ENCODE assay signal across 8 cellular contexts in genomic region chr15:40103864-40104271, GRCh38. TPM values are rescaled to one million over a fixed set of nuclear protein-coding genes. Genes with fewer than 3 reads are reported as not detected.
A peak's percentile ranks its signal among the peaks of the same experiment; 100 is the strongest.
DNase-seq lines count a peak whose midpoint lies in the region; ATAC-seq and TF ChIP-seq lines count a peak whose summit lies in the region.

No MANE protein-coding gene starts in this region.

- TF ChIP-seq RAD21 in HCT116 (IDR thresholded peaks at IDR 0.05; ENCODE audit: low read depth): no peak

- H3K27me3 ChIP-seq in HCT116 (ENCODE audit: insufficient read depth, low read length): no peaks in the 10 kb centered on the region
- no peaks in the 10 kb centered on the region for H3K27me3 ChIP-seq in RWPE2 (ENCODE audit: insufficient read depth, poor library complexity, severe bottlenecking)

- intact Hi-C loops in HCT116 (cut with micrococcal nuclease): loop anchor here (10.0 kb wide), 1 partner anchor 61 kb away; the partner anchor contains the start of gene BUB1B
- intact Hi-C loops in left ventricle myocardium superior (cut with micrococcal nuclease): loop anchor here (10.0 kb wide), 1 partner anchor 59 kb away; no protein-coding TSS in a partner anchor

- H3K9me3 ChIP-seq in HCT116 (ENCODE audit: control insufficient read depth in 1 of 2, insufficient read depth in 1 of 2, low read depth in 1 of 2, low read length in 2 of 2) (no peaks in the 10 kb centered on the region), RWPE2 (ENCODE audit: severe bottlenecking) (no peaks in the 10 kb centered on the region)

- ATAC-seq in HCT116 (peak; percentile 2; the same call in 1 of the 2 replicates), RWPE2 (ENCODE audit: low read depth) (peak; percentile 4), left ventricle myocardium superior (peak; percentile 1)
- no peak for ATAC-seq in stimulated activated memory B cell treated with anti-CD40 and anti-IgM and Interleukin-4, amounts not matched to agents 10 μg/mL and 1 μg/mL and 100 μg/mL, for 72 hours

- no peaks in the 10 kb centered on the region for H3K9me3 Mint-ChIP-seq in stimulated activated memory B cell treated with anti-CD40 and anti-IgM and Interleukin-4, amounts not matched to agents 10 μg/mL and 1 μg/mL and 100 μg/mL, for 72 hours

- H3K36me3 ChIP-seq in HCT116 (ENCODE audit: control insufficient read depth in 1 of 2, insufficient read depth in 2 of 2, low read length in 2 of 2) (no peaks in the 10 kb centered on the region), RWPE2 (ENCODE audit: low read depth) (no peaks in the 10 kb centered on the region)

- H3K9ac ChIP-seq in HCT116 (ENCODE audit: low read length): peak overlapping the region; percentile 32; the same call in 1 of the 2 replicates

- no peaks in the 10 kb centered on the region for H3K27me3 Mint-ChIP-seq in stimulated activated memory B cell treated with anti-CD40 and anti-IgM and Interleukin-4, amounts not matched to agents 10 μg/mL and 1 μg/mL and 100 μg/mL, for 72 hours

- BruUV-seq in HCT116 (replicated peaks; lab: Mats Ljungman, UMichigan): no TSS peak

- DNase-seq in HCT116 (ENCODE audit: low read depth, low spot score) (no peak), RWPE2 (ENCODE audit: low spot score) (no peak), left ventricle myocardium superior (no peak), SK-N-DZ (ENCODE audit: low spot score) (no peak), NCI-H146 treated with DMSO at 0.1 percent for 48 hours (lab: John Stamatoyannopoulos, UW; ENCODE audit: unreplicated experiment) (no peak), inferior parietal cortex (ENCODE audit: extremely low spot score) (no peak)
- DNase-seq in NK-92 treated with Interleukin-12 subunit alpha and Interleukin-12 subunit beta, amount 100 ng/mL, for 24 hours (lab: John Stamatoyannopoulos, UW): no peak

- peak overlapping the region; percentile 91 for H3K27ac Mint-ChIP-seq in stimulated activated memory B cell treated with anti-CD40 and anti-IgM and Interleukin-4, amounts not matched to agents 10 μg/mL and 1 μg/mL and 100 μg/mL, for 72 hours

- H3K4me1 ChIP-seq in HCT116 (ENCODE audit: control insufficient read depth in 1 of 2, insufficient read depth in 2 of 2, low read length in 2 of 2) (peaks cover 74 to 84% of the 10 kb centered on the region in 2 experiments), RWPE2 (ENCODE audit: insufficient read depth, poor library complexity, severe bottlenecking) (peaks cover 51% of the 10 kb centered on the region)

- peak overlapping the region; percentile 81 for H3K4me3 Mint-ChIP-seq in stimulated activated memory B cell treated with anti-CD40 and anti-IgM and Interleukin-4, amounts not matched to agents 10 μg/mL and 1 μg/mL and 100 μg/mL, for 72 hours

- H3K27ac ChIP-seq in HCT116 (ENCODE audit: low read depth, low read length) (no peak overlapping the region; the same call in 1 of the 2 replicates), RWPE2 (ENCODE audit: poor library complexity, severe bottlenecking) (peak overlapping the region; percentile 70)

- H2AFZ ChIP-seq in HCT116 (ENCODE audit: low read depth, low read length, poor library complexity, severe bottlenecking): peak overlapping the region; percentile 2

- H4K20me1 ChIP-seq in HCT116 (ENCODE audit: insufficient read depth): no peaks in the 10 kb centered on the region

- no peaks in the 10 kb centered on the region for H3K79me2 ChIP-seq in HCT116 (ENCODE audit: insufficient read depth, low read length)

- TF ChIP-seq POLR2A in HCT116 (IDR thresholded peaks at IDR 0.05; ENCODE audit: borderline replicate concordance, extremely low read depth, insufficient read depth, insufficient read length): no peak

- CTCF ChIA-PET in HCT116 (lab: Charles Lee): interaction anchor here (0.7 to 4.1 kb wide), 13 partner anchors 8 to 113 kb away, joined by 3 to 34 read pairs (median 5); no protein-coding TSS in a partner anchor

- H3K4me2 ChIP-seq in HCT116 (ENCODE audit: low read length): peak overlapping the region; percentile 75

- H3K9me2 ChIP-seq in HCT116 (ENCODE audit: insufficient read depth): no peaks in the 10 kb centered on the region

- RAD21 ChIA-PET in HCT116 (lab: Charles Lee; ENCODE audit: low non-redundant PET in 1 of 2, low total read pairs in 2 of 2, uncharacterized antibody in 2 of 2, unreplicated experiment in 2 of 2): interaction anchor here (1.0 to 1.8 kb wide), 3 partner anchors 22 to 58 kb away, joined by 3 to 12 read pairs (median 4); no protein-coding TSS in a partner anchor

- peaks cover 86% of the 10 kb centered on the region for H3K4me1 Mint-ChIP-seq in stimulated activated memory B cell treated with anti-CD40 and anti-IgM and Interleukin-4, amounts not matched to agents 10 μg/mL and 1 μg/mL and 100 μg/mL, for 72 hours

- H3K4me3 ChIP-seq in HCT116 (replicated peaks in 1 of 2; ENCODE audit: low read depth in 1 of 2, low read length in 2 of 2): peak overlapping the region in 1 of 2 experiments; percentile 31; a peak in 2 of 4 replicates
- H3K4me3 ChIP-seq in RWPE2 (ENCODE audit: severe bottlenecking): no peak overlapping the region

- no peak for TF ChIP-seq CTCF in HCT116 (IDR thresholded peaks at IDR 0.05 in 2 of 3, conservative IDR thresholded peaks at IDR 0.05 in 1 of 3; ENCODE audit: borderline replicate concordance in 1 of 3, insufficient read depth in 1 of 3, low read depth in 2 of 3, low read length in 2 of 3)
- no peak for TF ChIP-seq CTCF in RWPE2 (IDR thresholded peaks at IDR 0.05; ENCODE audit: poor library complexity, severe bottlenecking)

- peaks cover 81% of the 10 kb centered on the region for H3K36me3 Mint-ChIP-seq in stimulated activated memory B cell treated with anti-CD40 and anti-IgM and Interleukin-4, amounts not matched to agents 10 μg/mL and 1 μg/mL and 100 μg/mL, for 72 hours

- POLR2A ChIA-PET in HCT116 (lab: Charles Lee): interaction anchor here (1.4 kb wide), 1 partner anchor 57 kb away, joined by 4 read pairs; no protein-coding TSS in a partner anchor

TF ChIP-seq in HCT116, 20 proteins besides CTCF, POLR2A, EP300 and RAD21:
- TF ChIP-seq FOSL1 (IDR thresholded peaks at IDR 0.05; ENCODE audit: low read depth): no peak
- TF ChIP-seq POLR2AphosphoS5 (IDR thresholded peaks at IDR 0.05; ENCODE audit: low read depth, low read length): no peak
- no peak for TF ChIP-seq EGR1 (IDR thresholded peaks at IDR 0.05; ENCODE audit: low read depth)
- no peak for TF ChIP-seq CEBPB (IDR thresholded peaks at IDR 0.05; ENCODE audit: low read depth)
- no peak for TF ChIP-seq ELF1 (IDR thresholded peaks at IDR 0.05; ENCODE audit: borderline replicate concordance, low read depth)
- TF ChIP-seq EZH2phosphoT487 (IDR thresholded peaks at IDR 0.05; ENCODE audit: borderline replicate concordance): no peak
- no peak for TF ChIP-seq SIN3A (IDR thresholded peaks at IDR 0.05; ENCODE audit: low read depth)
- TF ChIP-seq, protein P1, sequence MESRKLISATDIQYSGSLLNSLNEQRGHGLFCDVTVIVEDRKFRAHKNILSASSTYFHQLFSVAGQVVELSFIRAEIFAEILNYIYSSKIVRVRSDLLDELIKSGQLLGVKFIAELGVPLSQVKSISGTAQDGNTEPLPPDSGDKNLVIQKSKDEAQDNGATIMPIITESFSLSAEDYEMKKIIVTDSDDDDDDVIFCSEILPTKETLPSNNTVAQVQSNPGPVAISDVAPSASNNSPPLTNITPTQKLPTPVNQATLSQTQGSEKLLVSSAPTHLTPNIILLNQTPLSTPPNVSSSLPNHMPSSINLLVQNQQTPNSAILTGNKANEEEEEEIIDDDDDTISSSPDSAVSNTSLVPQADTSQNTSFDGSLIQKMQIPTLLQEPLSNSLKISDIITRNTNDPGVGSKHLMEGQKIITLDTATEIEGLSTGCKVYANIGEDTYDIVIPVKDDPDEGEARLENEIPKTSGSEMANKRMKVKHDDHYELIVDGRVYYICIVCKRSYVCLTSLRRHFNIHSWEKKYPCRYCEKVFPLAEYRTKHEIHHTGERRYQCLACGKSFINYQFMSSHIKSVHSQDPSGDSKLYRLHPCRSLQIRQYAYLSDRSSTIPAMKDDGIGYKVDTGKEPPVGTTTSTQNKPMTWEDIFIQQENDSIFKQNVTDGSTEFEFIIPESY (IDR thresholded peaks at IDR 0.05; ENCODE audit: extremely low read depth, insufficient replicate concordance, low read length): no peak
- no peak for TF ChIP-seq JUND (IDR thresholded peaks at IDR 0.05)
- no peak for TF ChIP-seq SRF (IDR thresholded peaks at IDR 0.05; ENCODE audit: low read depth)
- TF ChIP-seq ZNF274 (IDR thresholded peaks at IDR 0.05; ENCODE audit: low read depth, low read length): no peak
- no peak for TF ChIP-seq CBX3 (IDR thresholded peaks at IDR 0.05; ENCODE audit: low read depth)

RNA-seq across cellular contexts. Expression of gene BMF, which starts 4.8 kb away (rescaled TPM):
- total RNA-seq in HCT116 (2021; ENCODE audit: unreplicated experiment) (1.0 TPM), left ventricle myocardium superior (3.2 TPM)
- 0.59 and 0.76 TPM in 2 replicates for polyA plus RNA-seq in HCT116 (2012)
- polyA plus RNA-seq in SK-N-DZ (2014; cell fraction: cytosol; rRNA removed): 9.4 and 12.3 TPM in 2 replicates
- polyA plus RNA-seq in SK-N-DZ (2014; cell fraction: nucleus; rRNA removed): 6.8 and 12.3 TPM in 2 replicates

RNA-seq across cellular contexts. Expression of gene BUB1B, which starts 57.0 kb away (rescaled TPM):
- total RNA-seq in HCT116 (2021; ENCODE audit: unreplicated experiment) (92.9 TPM), left ventricle myocardium superior (1.7 TPM)
- polyA plus RNA-seq in HCT116 (2012): 51.8 and 55.3 TPM in 2 replicates
- 89.7 and 93.3 TPM in 2 replicates for polyA plus RNA-seq in SK-N-DZ (2014; cell fraction: cytosol; rRNA removed)
- 216 and 329 TPM in 2 replicates for polyA plus RNA-seq in SK-N-DZ (2014; cell fraction: nucleus; rRNA removed)

Comparison
In these comparisons a context has a peak if more than half of its experiments do, and no peak if none do; other contexts are left out.
1. RNA of gene BUB1B, which starts 57.0 kb away (total RNA-seq): 92.9 TPM in HCT116 (single experiment); 1.7 TPM in left ventricle myocardium superior (single experiment); every median in the first group is over 10 times any median in the second.